ENCODE assay signal across 8 cellular contexts in the genomic region with DNA sequence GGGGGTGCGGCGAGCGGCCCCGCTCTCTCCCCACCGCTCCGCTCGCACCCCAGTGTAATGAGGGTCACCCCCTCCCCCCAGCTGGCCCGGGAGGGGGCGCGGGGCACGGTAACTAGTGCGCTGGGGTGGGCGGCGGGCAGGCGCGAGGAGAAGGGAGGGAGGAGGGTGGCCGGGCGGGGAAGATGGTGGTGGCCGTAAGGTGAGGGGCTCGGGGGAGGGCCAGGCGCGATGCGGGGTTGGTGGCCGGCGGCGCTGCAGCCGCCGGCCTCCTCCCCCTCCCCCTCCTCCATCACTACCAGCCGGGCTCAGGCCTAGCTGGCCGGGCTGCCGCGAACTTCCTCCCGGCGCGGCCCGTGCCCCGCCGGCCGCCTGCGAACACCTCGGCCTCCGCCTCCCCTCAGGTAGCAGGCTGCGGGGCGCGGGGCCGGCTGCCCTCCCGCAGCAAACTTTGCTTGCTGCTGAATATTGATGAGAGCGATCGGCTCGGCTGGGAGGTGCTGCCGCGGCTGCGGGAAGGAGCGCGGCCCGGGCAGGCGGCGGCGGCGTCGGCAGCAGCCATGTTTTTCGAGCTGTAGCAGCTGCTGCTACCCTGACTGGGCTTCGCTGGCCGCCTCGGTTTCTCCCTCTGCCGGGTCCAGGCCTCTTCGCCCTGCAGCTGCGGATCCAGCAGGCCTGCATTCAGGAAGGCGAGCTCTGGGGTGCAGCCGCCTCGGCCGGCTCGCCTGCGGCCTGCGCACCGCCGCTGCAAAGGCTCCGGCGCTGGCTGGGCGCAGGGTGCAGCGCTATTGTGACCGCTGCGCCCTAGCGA. TPM values are rescaled to one million over a fixed set of nuclear protein-coding genes. Genes with fewer than 3 reads are reported as not detected.
DNase-seq lines count a peak whose midpoint lies in the region; ATAC-seq, FAIRE-seq and TF ChIP-seq lines count a peak whose summit lies in the region.

No MANE protein-coding gene starts in this region.

- H3K4me1 Mint-ChIP-seq in CD14-positive monocyte = peaks cover 35% of the 10 kb centered on the region

- H3K9me3 ChIP-seq in GM12878 (replicated peaks; ENCODE audit: control insufficient read depth, insufficient read depth, low read length) (no peaks in the 10 kb centered on the region), iPS-20b (ENCODE audit: insufficient read depth, low read depth, low read length) (no peaks in the 10 kb centered on the region; the same call in 1 of the 2 replicates), skeletal muscle satellite cell (replicated peaks; ENCODE audit: low read length) (no peaks in the 10 kb centered on the region)

- RAD21 ChIA-PET in GM12878 (lab: Charles Lee; ENCODE audit: unreplicated experiment) = interaction anchor here (1.4 kb wide), 1 partner anchor 20 kb away, joined by 5 read pairs; no protein-coding TSS in a partner anchor

- H3K9ac ChIP-seq in GM12878 (ENCODE audit: control insufficient read depth, insufficient read depth, low read length) (peak overlapping the region; percentile 88), iPS-20b (ENCODE audit: low read depth, low read length) (peak overlapping the region; percentile 84), skeletal muscle satellite cell (ENCODE audit: low read depth, low read length) (peak overlapping the region; percentile 88)

- H3K4me3 Mint-ChIP-seq in CD14-positive monocyte = peak overlapping the region; percentile 82 to 92

- H3K36me3 ChIP-seq in GM12878 (ENCODE audit: control insufficient read depth in 2 of 2, insufficient read depth in 2 of 2, low read length in 1 of 2) (peaks cover 0 to 13% of the 10 kb centered on the region in 2 experiments; a peak in 1 of 4 replicates), iPS-20b (ENCODE audit: insufficient read depth, low read depth, low read length) (peaks cover 39% of the 10 kb centered on the region), skeletal muscle satellite cell (ENCODE audit: insufficient read depth, low read length) (peaks cover 28% of the 10 kb centered on the region)

- peak; percentile 28 for ATAC-seq in GM19372 (IDR thresholded peaks at IDR 0.05; ENCODE audit: low read depth, unreplicated experiment)
- ATAC-seq in HG03460 (IDR thresholded peaks at IDR 0.05; ENCODE audit: unreplicated experiment) = peak; percentile 27
- peak; percentile 66 for ATAC-seq in GM12878

- TF ChIP-seq CTCF in CD14-positive monocyte (IDR thresholded peaks at IDR 0.05) = no peak
- no peak for TF ChIP-seq CTCF in GM12878 (IDR thresholded peaks at IDR 0.05 in 2 of 3, conservative IDR thresholded peaks at IDR 0.05 in 1 of 3; ENCODE audit: control insufficient read depth in 2 of 3, extremely low read depth in 1 of 3, insufficient read depth in 1 of 3, low read depth in 3 of 3, low read length in 3 of 3)

- intact Hi-C loops in CD14-positive monocyte (cut with micrococcal nuclease) (loop anchor here in 1 of 2 donors (2.0 kb wide), 1 partner anchor 17 kb away; no protein-coding TSS in a partner anchor), GM12878 (cut with micrococcal nuclease; ENCODE audit: unreplicated experiment) (no loop called here)

- TF ChIP-seq EP300 in GM12878 (IDR thresholded peaks at IDR 0.05; ENCODE audit: borderline replicate concordance in 1 of 2, control insufficient read depth in 1 of 2, low read depth in 2 of 2, low read length in 2 of 2) = no peak

- no peak for TF ChIP-seq RAD21 in GM12878 (IDR thresholded peaks at IDR 0.05; ENCODE audit: insufficient read depth, low read depth, low read length)

- TF ChIP-seq POLR2A in GM12878 (IDR thresholded peaks at IDR 0.05; ENCODE audit: low read depth, low read length) = peak; percentile 33; the same call in 1 of the 2 replicates

- DNase-seq in CD14-positive monocyte (ENCODE audit: low spot score) (peak; percentile 57), T-helper 1 cell (peak in 4 of 5 donors; percentile 21 to 47 (median 36)), GM12878 (ENCODE audit: low read depth, low spot score) (no peak), GDM1 (lab: John Stamatoyannopoulos, UW) (no peak)

- peaks cover 20 to 34% of the 10 kb centered on the region in 2 donors for H3K36me3 Mint-ChIP-seq in CD14-positive monocyte

- H3K27me3 ChIP-seq in GM12878 (replicated peaks in 1 of 2; ENCODE audit: control insufficient read depth in 2 of 2, insufficient read depth in 2 of 2, low read length in 1 of 2) (no peaks in the 10 kb centered on the region), iPS-20b (ENCODE audit: insufficient read depth, low read length) (no peaks in the 10 kb centered on the region), skeletal muscle satellite cell (ENCODE audit: control insufficient read depth, insufficient read depth, low read length) (no peaks in the 10 kb centered on the region)

- FAIRE-seq in GM12878 (lab: Jason Lieb, UNC) = no peak

- H2AFZ ChIP-seq in GM12878 (ENCODE audit: control insufficient read depth, low read depth, low read length) = peak overlapping the region; percentile 67

- no peaks in the 10 kb centered on the region for H3K27me3 Mint-ChIP-seq in CD14-positive monocyte (ENCODE audit: low read depth in 3 of 3)

- no TSS peak for BruUV-seq in GM12878 (replicated peaks; lab: Mats Ljungman, UMichigan)

- H4K20me1 ChIP-seq in GM12878 (ENCODE audit: control insufficient read depth, insufficient read depth) = no peaks in the 10 kb centered on the region

- H3K27ac Mint-ChIP-seq in CD14-positive monocyte = peak overlapping the region; percentile 75 to 91 (median 89)

- peak overlapping the region; percentile 99 for H3K4me2 ChIP-seq in GM12878 (ENCODE audit: control insufficient read depth, insufficient read depth)
- peak overlapping the region; percentile 93 for H3K4me2 ChIP-seq in skeletal muscle satellite cell (ENCODE audit: low read length)

- CTCF ChIA-PET in GM12878 (lab: Yijun Ruan, JAX) = interaction anchor here (0.6 to 1.4 kb wide), 4 partner anchors 10 to 253 kb away, joined by 3 read pairs; no protein-coding TSS in a partner anchor

- under 1% methylated on average over 65 of the region's 84 CpGs for WGBS in GM12878 (ENCODE audit: insufficient coverage, insufficient replicate concordance, low lambda C conversion rate, missing lambda C conversion rate)

- POLR2A ChIA-PET in GM12878 (lab: Charles Lee) = interaction anchor here (0.5 to 2.8 kb wide), 5 partner anchors 20 to 985 kb away, joined by 3 to 11 read pairs (median 5); no protein-coding TSS in a partner anchor

- peak overlapping the region; percentile 78 for H3K4me3 ChIP-seq in GM12878
- H3K4me3 ChIP-seq in iPS-20b (ENCODE audit: low read length) = peak overlapping the region; percentile 73
- peak overlapping the region; percentile 84 for H3K4me3 ChIP-seq in skeletal muscle satellite cell (ENCODE audit: low read length)

- H3K79me2 ChIP-seq in GM12878 (ENCODE audit: control insufficient read depth, insufficient read depth, low read length) = peaks cover 42% of the 10 kb centered on the region

- peaks cover 19% of the 10 kb centered on the region for H3K4me1 ChIP-seq in GM12878 (ENCODE audit: control insufficient read depth, insufficient read depth, low read length)
- peaks cover 26% of the 10 kb centered on the region for H3K4me1 ChIP-seq in iPS-20b (ENCODE audit: insufficient read depth, low read length)
- H3K4me1 ChIP-seq in skeletal muscle satellite cell (ENCODE audit: control insufficient read depth, insufficient read depth, low read length) = peaks cover 38% of the 10 kb centered on the region

- H3K9me3 Mint-ChIP-seq in CD14-positive monocyte = no peaks in the 10 kb centered on the region

- H3K27ac ChIP-seq in GM12878 (ENCODE audit: control insufficient read depth, insufficient read depth) = peak overlapping the region; percentile 83
- peak overlapping the region; percentile 80 for H3K27ac ChIP-seq in iPS-20b (ENCODE audit: low read length)

- in situ Hi-C loops in GM12878 (cut with MboI) = no loop called here

- SMC1A ChIA-PET in GM12878 (lab: Charles Lee; ENCODE audit: uncharacterized antibody, unreplicated experiment) = interaction anchor here (4.2 kb wide), 1 partner anchor 43 kb away, joined by 13 read pairs; no protein-coding TSS in a partner anchor

RNA-seq across cellular contexts. Expression of a gene that starts 0.5 kb away (rescaled TPM):
- polyA plus RNA-seq in CD14-positive monocyte = 10 to 100 TPM; 19.0 to 31.9 TPM
- total RNA-seq in GM12878 (2013; cell fraction: nucleolus; rRNA removed) = 210 and 218 TPM in 2 replicates
- total RNA-seq in GM12878 (2014; rRNA removed) = 39.2 and 40.0 TPM in 2 replicates
- total RNA-seq in GM12878 (2014; rRNA removed; fragmentation: Illumina TruSeq; extraction: Trizol) = 35.8 and 38.5 TPM in 2 replicates
- total RNA-seq in GM12878 (2021) = 49.9 and 57.9 TPM in 2 replicates
- 10.5 TPM for polyA plus RNA-seq in GM12878 (2011; ENCODE audit: low read depth)
- 21.5 and 26.9 TPM in 2 replicates for polyA plus RNA-seq in GM12878 (2011; rRNA removed)
- 13.1 and 13.2 TPM in 2 replicates for polyA plus RNA-seq in GM12878 (2011; cell fraction: cytosol; rRNA removed)
- 27.2 and 34.1 TPM in 2 replicates for polyA plus RNA-seq in GM12878 (2011; cell fraction: nucleus; rRNA removed)
- polyA plus RNA-seq in GM12878 (2012) = 13.2 and 16.4 TPM in 2 replicates
- polyA plus RNA-seq in GM12878 (2014; fragmentation: Illumina TruSeq; extraction: Trizol) = 25.1 and 27.2 TPM in 2 replicates
- 10 to 100 TPM in 1 of 2 experiments, 1 to 10 TPM in 1; 7.0 to 13.1 TPM for polyA plus RNA-seq in GM12878 (2014; fragmentation: Nextera tagmentation; extraction: Ambion mirVana)
- 20.5 and 23.8 TPM in 2 replicates for polyA plus RNA-seq in GM12878 (2014; rRNA removed)
- 10 to 100 TPM; 39.5 to 50.5 TPM for polyA plus RNA-seq in GM12878 (2016; fragmentation: Nextera tagmentation; extraction: Ambion mirVana)
- 42.7 and 44.5 TPM in 2 replicates for polyA minus RNA-seq in GM12878 (2011; rRNA and poly(A)+ RNA removed)
- 18.0 and 18.8 TPM in 2 replicates for polyA minus RNA-seq in GM12878 (2011; cell fraction: cytosol; rRNA and poly(A)+ RNA removed)
- 50.7 and 102 TPM in 2 replicates for polyA minus RNA-seq in GM12878 (2011; cell fraction: nucleus; rRNA and poly(A)+ RNA removed)
- 28.1 and 29.7 TPM in 2 replicates for total RNA-seq in skeletal muscle satellite cell (2012; rRNA removed)

RNA-seq across cellular contexts. Expression of a gene that starts 47.3 kb away (rescaled TPM):
- polyA plus RNA-seq in CD14-positive monocyte (not detected), GM12878 (2011; rRNA removed) (0.18 TPM in 1 of 2 replicates, not detected in the other), GM12878 (2014; fragmentation: Illumina TruSeq; extraction: Trizol) (not detected in 2 replicates), GM12878 (2014; fragmentation: Nextera tagmentation; extraction: Ambion mirVana) (not detected), GM12878 (2014; rRNA removed) (0.13 and 0.33 TPM in 2 replicates), GM12878 (2016; fragmentation: Nextera tagmentation; extraction: Ambion mirVana) (under 1 TPM in 1 of 2 experiments, not detected in 1; 0.28 TPM)
- total RNA-seq in GM12878 (2013; cell fraction: nucleolus; rRNA removed) = 0.44 TPM in 1 of 2 replicates, not detected in the other
- total RNA-seq in GM12878 (2014; rRNA removed) (0.17 TPM in 1 of 2 replicates, not detected in the other), GM12878 (2014; rRNA removed; fragmentation: Illumina TruSeq; extraction: Trizol) (not detected in 2 replicates), GM12878 (2021) (0.77 and 1.6 TPM in 2 replicates)
- 0.68 TPM for polyA plus RNA-seq in GM12878 (2011; ENCODE audit: low read depth)
- polyA plus RNA-seq in GM12878 (2011; cell fraction: cytosol; rRNA removed) = 0.10 and 0.32 TPM in 2 replicates
- 0.66 and 1.1 TPM in 2 replicates for polyA plus RNA-seq in GM12878 (2011; cell fraction: nucleus; rRNA removed)
- polyA plus RNA-seq in GM12878 (2012) = 0.35 and 0.87 TPM in 2 replicates
- 0.95 and 1.9 TPM in 2 replicates for polyA minus RNA-seq in GM12878 (2011; rRNA and poly(A)+ RNA removed)
- not detected in 2 replicates for polyA minus RNA-seq in GM12878 (2011; cell fraction: cytosol; rRNA and poly(A)+ RNA removed)
- 0.48 TPM in 1 of 2 replicates, not detected in the other for polyA minus RNA-seq in GM12878 (2011; cell fraction: nucleus; rRNA and poly(A)+ RNA removed)
- total RNA-seq in skeletal muscle satellite cell (2012; rRNA removed) = 0.76 and 3.1 TPM in 2 replicates

Comparison
In these comparisons a context has a peak if more than half of its experiments do, and no peak if none do; other contexts are left out.
1. DNase-seq: peak in CD14-positive monocyte (single experiment) and T-helper 1 cell (4 of 5); none in GM12878 (single experiment) and GDM1 (single experiment).
2. Peak in every context shown above with its lines, with median percentiles within 50 percentile points of each other: ATAC-seq, H3K4me3 ChIP-seq and H3K9ac ChIP-seq.